ENCODE assay signal across 8 cellular contexts in genomic region chr10:98134117-98134430, GRCh38. TPM values are rescaled to one million over a fixed set of nuclear protein-coding genes. Genes with fewer than 3 reads are reported as not detected.
DNase-seq lines count a peak whose midpoint lies in the region; ATAC-seq and TF ChIP-seq lines count a peak whose summit lies in the region.

No MANE protein-coding gene starts in this region.

- H3K36me3 Mint-ChIP-seq in chondrocyte (ENCODE audit: low read depth): peaks cover 1% of the 10 kb centered on the region
- peaks cover 0 to 13% (median 0%) of the 10 kb centered on the region in 5 donors for H3K36me3 Mint-ChIP-seq in naive thymus-derived CD4-positive, alpha-beta T cell

- peaks cover 10% of the 10 kb centered on the region for H3K9me3 Mint-ChIP-seq in chondrocyte (ENCODE audit: low read depth)
- peaks cover 0 to 8% (median 3%) of the 10 kb centered on the region in 11 donors for H3K9me3 Mint-ChIP-seq in naive thymus-derived CD4-positive, alpha-beta T cell

- intact Hi-C loops in naive thymus-derived CD4-positive, alpha-beta T cell (cut with micrococcal nuclease): loop anchor here (1.0 to 10.0 kb wide), 19 partner anchors 279 to 1999 kb away; partner anchors contain the start of genes AVPI1 (in 2 of the 2), COX15 (in 2 of the 2), CUTC (in 2 of the 2) and HPS1 (in 2 of the 2)

- TF ChIP-seq POLR2A in GM18505 (IDR thresholded peaks at IDR 0.05; ENCODE audit: borderline replicate concordance, extremely low read depth, insufficient read depth, insufficient read length): no peak

- CTCF ChIA-PET in naive thymus-derived CD4-positive, alpha-beta T cell (lab: Charles Lee): no interaction called here

- DNase-seq in Jurkat, Clone E6-1 (ENCODE audit: low read depth, low spot score): no peak
- DNase-seq in chondrocyte (ENCODE audit: low spot score): no peak
- no peak for DNase-seq in naive thymus-derived CD4-positive, alpha-beta T cell
- no peak for DNase-seq in Kasumi-1 (lab: John Stamatoyannopoulos, UW)
- no peak for DNase-seq in NCI-H524 (lab: John Stamatoyannopoulos, UW)

- H3K36me3 ChIP-seq in BLaER1: peaks cover 7% of the 10 kb centered on the region; the same call in 1 of the 2 replicates
- H3K36me3 ChIP-seq in naive thymus-derived CD4-positive, alpha-beta T cell (ENCODE audit: control insufficient read depth in 2 of 3, insufficient read depth in 3 of 3, low read length in 3 of 3): peaks cover 0 to 6% (median 0%) of the 10 kb centered on the region in 3 experiments

- H3K9ac ChIP-seq in BLaER1: no peak overlapping the region

- peak overlapping the region; percentile 90 for H3K4me3 Mint-ChIP-seq in chondrocyte (ENCODE audit: unreplicated experiment)
- peak overlapping the region; percentile 78 to 95 (median 86) for H3K4me3 Mint-ChIP-seq in naive thymus-derived CD4-positive, alpha-beta T cell

- H3K4me3 ChIP-seq in BLaER1: peak overlapping the region; percentile 94
- peak overlapping the region; percentile 86 for H3K4me3 ChIP-seq in Jurkat, Clone E6-1 (ENCODE audit: low read length)
- H3K4me3 ChIP-seq in naive thymus-derived CD4-positive, alpha-beta T cell (ENCODE audit: low read length): peak overlapping the region; percentile 91

- no peak overlapping the region for H3K27ac ChIP-seq in BLaER1
- peak overlapping the region; percentile 96 for H3K27ac ChIP-seq in naive thymus-derived CD4-positive, alpha-beta T cell (ENCODE audit: low read depth, low read length)

- H3K4me1 ChIP-seq in BLaER1: peaks cover 41% of the 10 kb centered on the region
- peaks cover 23 to 27% of the 10 kb centered on the region in 2 donors for H3K4me1 ChIP-seq in naive thymus-derived CD4-positive, alpha-beta T cell (ENCODE audit: control insufficient read depth in 2 of 2, insufficient read depth in 2 of 2, low read length in 2 of 2)

- no peak for TF ChIP-seq CTCF in chondrocyte (IDR thresholded peaks at IDR 0.05)

- H3K9me3 ChIP-seq in BLaER1: peaks cover 28% of the 10 kb centered on the region
- H3K9me3 ChIP-seq in naive thymus-derived CD4-positive, alpha-beta T cell (ENCODE audit: control insufficient read depth in 2 of 3, low read length in 3 of 3): no peaks in the 10 kb centered on the region

- no peak overlapping the region for H3K4me2 ChIP-seq in BLaER1

- no peaks in the 10 kb centered on the region for H3K27me3 ChIP-seq in BLaER1
- no peaks in the 10 kb centered on the region for H3K27me3 ChIP-seq in naive thymus-derived CD4-positive, alpha-beta T cell (ENCODE audit: control insufficient read depth in 2 of 2, insufficient read depth in 2 of 2, low read length in 2 of 2)

- ATAC-seq in naive thymus-derived CD4-positive, alpha-beta T cell: no peak
- no peak for ATAC-seq in GM18505 (IDR thresholded peaks at IDR 0.05; ENCODE audit: unreplicated experiment)
- no peak for ATAC-seq in GM18498 (IDR thresholded peaks at IDR 0.05; ENCODE audit: unreplicated experiment)

- peaks cover 21% of the 10 kb centered on the region for H3K4me1 Mint-ChIP-seq in chondrocyte (ENCODE audit: low read depth)
- peaks cover 0 to 47% (median 39%) of the 10 kb centered on the region in 7 donors for H3K4me1 Mint-ChIP-seq in naive thymus-derived CD4-positive, alpha-beta T cell

- H3K27me3 Mint-ChIP-seq in chondrocyte (ENCODE audit: low read depth): peaks cover 7% of the 10 kb centered on the region
- H3K27me3 Mint-ChIP-seq in naive thymus-derived CD4-positive, alpha-beta T cell: peaks cover 0 to 2% (median under 1%) of the 10 kb centered on the region in 5 donors

- peak overlapping the region; percentile 96 for H3K27ac Mint-ChIP-seq in chondrocyte (ENCODE audit: unreplicated experiment)
- peak overlapping the region; percentile 71 to 98 (median 96) for H3K27ac Mint-ChIP-seq in naive thymus-derived CD4-positive, alpha-beta T cell

- H4K20me1 ChIP-seq in BLaER1: peaks cover 17% of the 10 kb centered on the region; the same call in 1 of the 2 replicates

- POLR2A ChIA-PET in naive thymus-derived CD4-positive, alpha-beta T cell (lab: Charles Lee): interaction anchor here (0.9 to 1.6 kb wide), 7 partner anchors 22 to 1598 kb away, joined by 3 to 7 read pairs (median 3); partner anchors contain the start of genes COX15, CUTC and ZFYVE27

RNA-seq across cellular contexts. Expression of gene R3HCC1L, which starts 0.4 kb away (rescaled TPM):
- polyA plus RNA-seq in Jurkat, Clone E6-1 (2012; ENCODE audit: insufficient read depth, insufficient read length): 13.8 TPM
- total RNA-seq in chondrocyte: 9.1 to 9.9 TPM (median 9.8 TPM) in 3 replicates
- total RNA-seq in naive thymus-derived CD4-positive, alpha-beta T cell: 10 to 100 TPM; 17.6 to 25.3 (median 20.4) TPM
- polyA plus RNA-seq in naive thymus-derived CD4-positive, alpha-beta T cell: 10 to 100 TPM in 1 of 2 donors, 1 to 10 TPM in 1; 9.6 to 17.2 TPM
